8 cellular contexts compared by ENCODE assay signal in genomic region chr2:61469424-61470121, GRCh38. TPM values are rescaled to one million over a fixed set of nuclear protein-coding genes. Genes with fewer than 3 reads are reported as not detected.
DNase-seq lines count a peak whose midpoint lies in the region; ATAC-seq, FAIRE-seq and TF ChIP-seq lines count a peak whose summit lies in the region.

No MANE protein-coding gene starts in this region.

- TF ChIP-seq POLR2A in GM12891 (IDR thresholded peaks at IDR 0.05; ENCODE audit: low read depth, low read length): no peak

- intact Hi-C loops in activated B cell treated with CpG ODN at 0.5 μM for 24 hours (cut with micrococcal nuclease): loop anchor here (5.0 kb wide), 2 partner anchors 452 to 587 kb away; partner anchors contain the start of genes PEX13, PUS10 and REL

- peak overlapping the region; percentile 91 for H3K4me3 Mint-ChIP-seq in activated T-cell treated with anti-CD3 and anti-CD28 coated beads, Interleukin-2, amount 50 U/mL, for 4 hours
- peak overlapping the region; percentile 94 for H3K4me3 Mint-ChIP-seq in activated B cell treated with CpG ODN at 0.5 μM for 24 hours

- H3K4me1 ChIP-seq in small intestine (ENCODE audit: control insufficient read depth in 2 of 2, insufficient read depth in 1 of 2, low read depth in 1 of 2, low read length in 1 of 2): no peaks in the 10 kb centered on the region

- no peak for ATAC-seq in activated T-cell treated with anti-CD3 and anti-CD28 coated beads, Interleukin-2, amount 50 U/mL, for 4 hours
- ATAC-seq in activated B cell treated with CpG ODN at 0.5 μM for 24 hours (ENCODE audit: low read depth): no peak

- POLR2A ChIA-PET in activated B cell treated with CpG ODN at 0.5 μM for 24 hours (lab: Charles Lee): interaction anchor here (0.6 to 3.7 kb wide), 9 partner anchors 10 to 292 kb away, joined by 3 to 26 read pairs (median 3); partner anchors contain the start of gene XPO1

- peak overlapping the region; percentile 94 for H3K27ac Mint-ChIP-seq in activated B cell treated with CpG ODN at 0.5 μM for 24 hours

- no peaks in the 10 kb centered on the region for H3K9me3 ChIP-seq in small intestine (ENCODE audit: control insufficient read depth, low read depth)

- H3K27me3 Mint-ChIP-seq in activated T-cell treated with anti-CD3 and anti-CD28 coated beads, Interleukin-2, amount 50 U/mL, for 4 hours (ENCODE audit: low read depth): no peaks in the 10 kb centered on the region
- no peaks in the 10 kb centered on the region for H3K27me3 Mint-ChIP-seq in activated B cell treated with CpG ODN at 0.5 μM for 24 hours

- H3K4me3 ChIP-seq in small intestine (ENCODE audit: low read depth in 1 of 2, low read length in 2 of 2): peak overlapping the region; percentile 84 to 95

- H3K4me1 Mint-ChIP-seq in activated T-cell treated with anti-CD3 and anti-CD28 coated beads, Interleukin-2, amount 50 U/mL, for 4 hours (ENCODE audit: low read depth): peaks cover 47% of the 10 kb centered on the region
- H3K4me1 Mint-ChIP-seq in activated B cell treated with CpG ODN at 0.5 μM for 24 hours: peaks cover 49% of the 10 kb centered on the region

- FAIRE-seq in small intestine (lab: Jason Lieb, UNC) (no peak), GM12891 (lab: Jason Lieb, UNC) (no peak)

- no peaks in the 10 kb centered on the region for H3K36me3 Mint-ChIP-seq in activated T-cell treated with anti-CD3 and anti-CD28 coated beads, Interleukin-2, amount 50 U/mL, for 4 hours (ENCODE audit: insufficient read depth)
- H3K36me3 Mint-ChIP-seq in activated B cell treated with CpG ODN at 0.5 μM for 24 hours (ENCODE audit: low read depth): peaks cover 33% of the 10 kb centered on the region

- H3K27me3 ChIP-seq in small intestine (ENCODE audit: control insufficient read depth in 2 of 2, insufficient read depth in 2 of 2, low read length in 2 of 2): no peaks in the 10 kb centered on the region

- peak overlapping the region; percentile 91 to 95 for H3K27ac ChIP-seq in small intestine (ENCODE audit: low read depth in 1 of 2, low read length in 1 of 2)

- DNase-seq in activated T-cell treated with anti-CD3 and anti-CD28 coated beads, Interleukin-2, amount 50 U/mL, for 4 hours: no peak
- DNase-seq in activated T-cell treated with anti-CD3 and anti-CD28 coated beads, Interleukin-2, amount 50 U/mL, for 48 hours: no peak
- DNase-seq in activated B cell treated with CpG ODN at 0.5 μM for 24 hours (no peak), hepatic stellate cell (ENCODE audit: low spot score) (peak; percentile 37), small intestine (peak; percentile 17), GM12891 (ENCODE audit: insufficient read length, low spot score) (no peak), D341Med (ENCODE audit: low spot score) (no peak), NCI-H345 treated with DMSO at 0.1 percent for 48 hours (lab: John Stamatoyannopoulos, UW; ENCODE audit: unreplicated experiment) (no peak)

- no peaks in the 10 kb centered on the region for H3K36me3 ChIP-seq in small intestine (ENCODE audit: control insufficient read depth in 2 of 2, insufficient read depth in 2 of 2, low read length in 2 of 2)

- H3K9me3 Mint-ChIP-seq in activated T-cell treated with anti-CD3 and anti-CD28 coated beads, Interleukin-2, amount 50 U/mL, for 4 hours: no peaks in the 10 kb centered on the region
- H3K9me3 Mint-ChIP-seq in activated B cell treated with CpG ODN at 0.5 μM for 24 hours: no peaks in the 10 kb centered on the region

- CTCF ChIA-PET in activated B cell treated with CpG ODN at 0.5 μM for 24 hours (lab: Charles Lee): interaction anchor here (1.3 kb wide), 1 partner anchor 44 kb away, joined by 8 read pairs; no protein-coding TSS in a partner anchor

- 2 to 5% (median 3%) methylated on average over 8 of the region's 8 CpGs for WGBS in small intestine, 3 donors

- no peak for TF ChIP-seq CTCF in activated B cell treated with CpG ODN at 0.5 μM for 24 hours (IDR thresholded peaks at IDR 0.05)

TF ChIP-seq in GM12891, 5 proteins besides CTCF, POLR2A, EP300 and RAD21:
- no peak for TF ChIP-seq POU2F2 (IDR thresholded peaks at IDR 0.05; ENCODE audit: low read depth, low read length)
- TF ChIP-seq TAF1 (IDR thresholded peaks at IDR 0.05; ENCODE audit: low read depth, low read length): no peak
- no peak for TF ChIP-seq SPI1 (IDR thresholded peaks at IDR 0.05; ENCODE audit: low read depth, low read length)
- no peak for TF ChIP-seq POLR2AphosphoS5 (IDR thresholded peaks at IDR 0.05; ENCODE audit: low read depth, low read length)
- no peak for TF ChIP-seq PAX5 (IDR thresholded peaks at IDR 0.05; ENCODE audit: insufficient read depth, low read length, severe bottlenecking)

RNA-seq across cellular contexts. Expression of gene USP34, which starts 1.3 kb away (rescaled TPM):
- 10 to 100 TPM; 57.0 to 58.1 (median 58.1) TPM for total RNA-seq in activated T-cell treated with anti-CD3 and anti-CD28 coated beads, Interleukin-2, amount 50 U/mL, for 4 hours
- total RNA-seq in activated B cell treated with CpG ODN at 0.5 μM for 24 hours: 142 and 176 TPM in 2 replicates
- polyA plus RNA-seq in small intestine: 10 to 100 TPM; 35.0 to 48.1 (median 40.5) TPM
- 37.2 TPM for polyA plus RNA-seq in GM12891 (2012; ENCODE audit: low read depth, missing spikeins)

Comparison
In these comparisons a context has a peak if more than half of its experiments do, and no peak if none do; other contexts are left out.
1. DNase-seq: peak in hepatic stellate cell (single experiment) and small intestine (single experiment); none in activated T-cell treated with anti-CD3 and anti-CD28 coated beads, Interleukin-2, amount 50 U/mL, for 4 hours (single experiment), activated T-cell treated with anti-CD3 and anti-CD28 coated beads, Interleukin-2, amount 50 U/mL, for 48 hours (0 of 2), activated B cell treated with CpG ODN at 0.5 μM for 24 hours (single experiment), GM12891 (single experiment), D341Med (single experiment) and NCI-H345 treated with DMSO at 0.1 percent for 48 hours (single experiment).